25 cellular contexts compared by ENCODE assay signal in genomic region chr5:66129184-66129583, GRCh38.
"Had no signal": no experiment of that assay in that cellular context is flagged by ENCODE, and none has a peak within 500 bp of the region (broad histone marks: within the 10 kb centered on the region; RNA-seq: fewer than 3 reads in every experiment).

No MANE protein-coding gene starts in this region.

- H3K27me3 Mint-ChIP-seq: activated CD4-positive, alpha-beta memory T cell treated with anti-CD3 and anti-CD28 coated beads for 36 hours; activated naive CD4-positive, alpha-beta T cell treated with anti-CD3 and anti-CD28 coated beads, Interleukin-2, amount 10 ng/mL, durations not matched to agents 7 days and 5 days; activated naive CD8-positive, alpha-beta T cell treated with anti-CD3 and anti-CD28 coated beads for 36 hours; T-helper 17 cell had no signal

- H3K4me3 Mint-ChIP-seq: activated CD4-positive, alpha-beta memory T cell treated with anti-CD3 and anti-CD28 coated beads for 36 hours; activated naive CD4-positive, alpha-beta T cell treated with anti-CD3 and anti-CD28 coated beads, Interleukin-2, amount 10 ng/mL, durations not matched to agents 7 days and 5 days; activated naive CD8-positive, alpha-beta T cell treated with anti-CD3 and anti-CD28 coated beads for 36 hours; activated T-helper 17 cell treated with anti-CD3 and anti-CD28 coated beads, Interleukin-2, amount 50 U/mL, for 72 hours; T-helper 17 cell; WTC11 had no signal

- DNase-seq: activated CD4-positive, alpha-beta memory T cell treated with anti-CD3 and anti-CD28 coated beads for 36 hours; activated CD4-positive, alpha-beta T cell treated with anti-CD3 and anti-CD28 coated beads for 48 hours; activated CD4-positive, CD25-positive, alpha-beta regulatory T cell treated with anti-CD3 and anti-CD28 coated beads, Interleukin-2, amount 50 U/mL, for 72 hours; activated CD8-positive, alpha-beta memory T cell treated with anti-CD3 and anti-CD28 coated beads for 24 hours; activated gamma-delta T cell treated with Interleukin-2 at 50 U/mL for 16 hours; activated naive CD4-positive, alpha-beta T cell treated with anti-CD3 and anti-CD28 coated beads, Interleukin-2, amount 10 ng/mL, durations not matched to agents 7 days and 5 days; activated naive CD8-positive, alpha-beta T cell treated with anti-CD3 and anti-CD28 coated beads for 36 hours; activated T-cell treated with anti-CD3 and anti-CD28 coated beads, Interleukin-2, amount 50 U/mL, for 48 hours; brain microvascular endothelial cell; MG63; MV-4-11; NCI-H1092 treated with DMSO at 0.1 percent for 48 hours; NCI-H1417 treated with DMSO at 0.1 percent for 48 hours; NCI-H1694; NCI-H2029; NCI-H345; NCI-H510A; NCI-H748 treated with DMSO at 0.1 percent for 48 hours; Right ventricle myocardium superior; SJCRH30; T-helper 17 cell; T-helper 9 cell had no signal

- H3K27ac Mint-ChIP-seq: activated CD4-positive, alpha-beta memory T cell treated with anti-CD3 and anti-CD28 coated beads for 36 hours; activated naive CD4-positive, alpha-beta T cell treated with anti-CD3 and anti-CD28 coated beads, Interleukin-2, amount 10 ng/mL, durations not matched to agents 7 days and 5 days; activated naive CD8-positive, alpha-beta T cell treated with anti-CD3 and anti-CD28 coated beads for 36 hours; activated T-helper 17 cell treated with anti-CD3 and anti-CD28 coated beads, Interleukin-2, amount 50 U/mL, for 72 hours; T-helper 17 cell; WTC11 had no signal

- H3K4me1 Mint-ChIP-seq: activated naive CD4-positive, alpha-beta T cell treated with anti-CD3 and anti-CD28 coated beads, Interleukin-2, amount 10 ng/mL, durations not matched to agents 7 days and 5 days; activated naive CD8-positive, alpha-beta T cell treated with anti-CD3 and anti-CD28 coated beads for 36 hours; activated T-helper 17 cell treated with anti-CD3 and anti-CD28 coated beads, Interleukin-2, amount 50 U/mL, for 72 hours; T-helper 17 cell; WTC11 had no signal

- H3K36me3 Mint-ChIP-seq: activated naive CD4-positive, alpha-beta T cell treated with anti-CD3 and anti-CD28 coated beads, Interleukin-2, amount 10 ng/mL, durations not matched to agents 7 days and 5 days; WTC11 had no signal

- ATAC-seq: activated T-helper 17 cell treated with anti-CD3 and anti-CD28 coated beads, Interleukin-2, amount 50 U/mL, for 72 hours; Panc1; T-helper 17 cell; WTC11 had no signal
